ENCODE assay signal across 1 cellular context in the genomic region with DNA sequence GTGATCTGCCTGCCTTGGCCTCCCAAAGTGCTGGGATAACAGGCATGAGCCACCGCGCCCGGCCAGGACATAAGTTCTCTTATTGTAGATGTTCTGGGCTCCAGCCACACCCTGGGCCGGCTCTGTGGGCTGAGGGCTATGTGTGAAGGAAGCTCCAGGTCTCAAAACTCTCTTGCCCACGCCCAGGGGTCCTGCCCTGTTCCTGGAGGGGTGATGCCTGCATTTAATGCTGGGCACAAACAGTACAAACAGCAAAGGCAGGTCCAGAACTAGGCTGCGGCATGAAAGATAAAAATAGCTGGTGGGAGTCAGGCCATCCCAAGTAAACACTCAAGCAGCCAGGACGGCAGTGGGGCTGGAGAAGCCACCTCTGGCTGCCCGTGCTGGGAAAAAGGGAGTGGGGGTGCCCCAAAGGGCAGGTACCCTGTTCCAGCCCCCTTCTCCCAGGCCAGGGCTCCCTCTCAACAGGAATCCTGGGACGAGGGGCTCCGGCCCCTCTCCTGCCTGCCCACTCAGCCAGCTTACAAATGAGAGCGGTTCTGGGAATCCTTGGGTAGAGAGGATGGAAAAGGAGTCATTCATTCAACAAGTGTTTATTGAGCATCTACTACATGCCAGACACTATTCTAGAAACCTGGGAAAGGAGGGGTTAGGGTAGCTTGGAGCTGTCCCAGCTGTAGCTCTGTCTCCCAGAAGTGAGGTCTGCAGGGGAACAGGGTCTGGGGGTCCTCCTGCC.
TF ChIP-seq lines count a peak whose summit lies in the region.

No MANE protein-coding gene starts in this region.

TF ChIP-seq in HEK293T, 16 proteins besides CTCF, POLR2A, EP300 and RAD21 (continued from another document):
- TF ChIP-seq FOXM1 (IDR thresholded peaks at IDR 0.05; ENCODE audit: borderline replicate concordance) (no peak), CTBP1 (IDR thresholded peaks at IDR 0.05; ENCODE audit: borderline replicate concordance) (no peak)
